Comparison of ENCODE assay signal across 8 cellular contexts in genomic region chr2:199459286-199460100, GRCh38. TPM values are rescaled to one million over a fixed set of nuclear protein-coding genes. Genes with fewer than 3 reads are reported as not detected.
DNase-seq lines count a peak whose midpoint lies in the region; ATAC-seq and TF ChIP-seq lines count a peak whose summit lies in the region.

No MANE protein-coding gene starts in this region.

- H3K9me3 Mint-ChIP-seq in mesothelial cell of epicardium: no peaks in the 10 kb centered on the region

- peaks cover 88% of the 10 kb centered on the region for H3K27me3 Mint-ChIP-seq in mesothelial cell of epicardium (ENCODE audit: low read depth)

- H3K27me3 ChIP-seq in HL-60 (ENCODE audit: insufficient read depth, poor library complexity, severe bottlenecking): peaks cover 7% of the 10 kb centered on the region

- TF ChIP-seq CTCF in AG09309 (IDR thresholded peaks at IDR 0.05; ENCODE audit: control insufficient read depth, insufficient read depth, low read depth, low read length, missing control alignments) (no peak), HL-60 (IDR thresholded peaks at IDR 0.05; ENCODE audit: insufficient read depth, low read length) (no peak), mesothelial cell of epicardium (IDR thresholded peaks at IDR 0.05; ENCODE audit: unreplicated experiment) (no peak)

- peak; percentile 79 for DNase-seq in AG09309 (ENCODE audit: low read depth)
- DNase-seq in HL-60 (ENCODE audit: low read depth in 1 of 2, low spot score in 1 of 2): peak; percentile 67 to 88
- DNase-seq in NOMO-1 treated with DMSO at 0.1 percent for 48 hours (lab: John Stamatoyannopoulos, UW; ENCODE audit: unreplicated experiment): peak; percentile 78
- DNase-seq in activated T-cell treated with anti-CD3 and anti-CD28 coated beads for 24 hours (ENCODE audit: low read depth): peak; percentile 52
- DNase-seq in epithelial cell of prostate (ENCODE audit: low read depth, low spot score): peak; percentile 70
- peak in 1 of 2 experiments; percentile 86 for DNase-seq in mesothelial cell of epicardium (ENCODE audit: low spot score in 2 of 2, unreplicated experiment in 2 of 2)
- peak; percentile 34 to 42 for DNase-seq in stimulated activated CD8-positive, alpha-beta memory T cell treated with anti-CD3 and anti-CD28 coated beads, Interleukin-7, amount 100 ng/mL, for 4 hours (ENCODE audit: low read depth in 2 of 2)

- peaks cover 28% of the 10 kb centered on the region for H3K4me1 Mint-ChIP-seq in mesothelial cell of epicardium

- H3K4me3 ChIP-seq in AG09309 (ENCODE audit: control insufficient read depth, low read depth, low read length) (peak overlapping the region; percentile 91), HL-60 (replicated peaks; ENCODE audit: insufficient read depth, low read length) (peak overlapping the region; percentile 73)

- peak overlapping the region; percentile 95 for H3K4me3 Mint-ChIP-seq in mesothelial cell of epicardium

- H3K36me3 Mint-ChIP-seq in mesothelial cell of epicardium: no peaks in the 10 kb centered on the region

- H3K27ac Mint-ChIP-seq in mesothelial cell of epicardium: peak overlapping the region; percentile 85

- H3K27ac ChIP-seq in HL-60 (replicated peaks) (peak overlapping the region; percentile 99), epithelial cell of prostate (peak overlapping the region; percentile 93)

- peak; percentile 43 for ATAC-seq in GM19025 (IDR thresholded peaks at IDR 0.05; ENCODE audit: low read depth, unreplicated experiment)

RNA-seq across cellular contexts. Expression of gene SATB2, which starts 1.8 kb away (rescaled TPM):
- 3.4 to 4.0 TPM (median 3.8 TPM) in 3 replicates for total RNA-seq in mesothelial cell of epicardium
